In genomic region chr11:121582296-121582695, GRCh38 we compare ENCODE assay signal across 10 cellular contexts.
DNase-seq lines count a peak whose midpoint lies in the region; ATAC-seq and TF ChIP-seq lines count a peak whose summit lies in the region.
"Had no signal": no experiment of that assay in that cellular context is flagged by ENCODE, and none has a peak within 500 bp of the region (broad histone marks: within the 10 kb centered on the region; RNA-seq: fewer than 3 reads in every experiment).

No MANE protein-coding gene starts in this region.

- POLR2A ChIA-PET in OCI-LY7 (lab: Charles Lee), result interaction anchor here (0.6 to 2.8 kb wide), 2 partner anchors 11 to 15 kb away, joined by 4 to 21 read pairs; no protein-coding TSS in a partner anchor

- ATAC-seq in activated CD8-positive, alpha-beta memory T cell treated with anti-CD3 and anti-CD28 coated beads, Interleukin-2, amount 10 ng/mL, durations not matched to agents 7 days and 5 days, result peak; percentile 70
- no peak for ATAC-seq in HG03159 (IDR thresholded peaks at IDR 0.05; ENCODE audit: unreplicated experiment)

- H3K9me3 ChIP-seq in OCI-LY7 (ENCODE audit: low read length), result no peaks in the 10 kb centered on the region

- H3K36me3 ChIP-seq in OCI-LY7 (ENCODE audit: insufficient read depth, low read length), result peaks cover 100% of the 10 kb centered on the region

- TF ChIP-seq CTCF in OCI-LY7 (conservative IDR thresholded peaks at IDR 0.05; ENCODE audit: low read length), result no peak
- no peak for TF ChIP-seq CTCF in mesothelial cell of epicardium (IDR thresholded peaks at IDR 0.05; ENCODE audit: unreplicated experiment)

- H3K36me3 Mint-ChIP-seq in activated CD8-positive, alpha-beta memory T cell treated with anti-CD3 and anti-CD28 coated beads, Interleukin-2, amount 10 ng/mL, durations not matched to agents 7 days and 5 days, result peaks cover 44% of the 10 kb centered on the region
- H3K36me3 Mint-ChIP-seq in mesothelial cell of epicardium, result peaks cover 37% of the 10 kb centered on the region

- H3K79me2 ChIP-seq in OCI-LY7 (ENCODE audit: insufficient read depth, low read depth, low read length), result peaks cover 14% of the 10 kb centered on the region; the same call in 1 of the 2 replicates

- H3K9me3 Mint-ChIP-seq in activated CD8-positive, alpha-beta memory T cell treated with anti-CD3 and anti-CD28 coated beads, Interleukin-2, amount 10 ng/mL, durations not matched to agents 7 days and 5 days (ENCODE audit: low read depth), result peaks cover 4% of the 10 kb centered on the region
- H3K9me3 Mint-ChIP-seq in mesothelial cell of epicardium, result peaks cover 10% of the 10 kb centered on the region

- no peak for DNase-seq in activated CD8-positive, alpha-beta memory T cell treated with anti-CD3 and anti-CD28 coated beads, Interleukin-2, amount 10 ng/mL, durations not matched to agents 7 days and 5 days
- no peak for DNase-seq in activated CD8-positive, alpha-beta memory T cell treated with anti-CD3 and anti-CD28 coated beads, Interleukin-2, amount 50 U/mL, for 4 hours
- peak; percentile 27 for DNase-seq in OCI-LY7 (ENCODE audit: low spot score)
- DNase-seq in substantia nigra (lab: John Stamatoyannopoulos, UW), result peak in 5 of 49 donors; percentile 14 to 46 (median 24)
- DNase-seq in glomerular visceral epithelial cell (ENCODE audit: extremely low spot score), result no peak
- DNase-seq in mesothelial cell of epicardium (ENCODE audit: low spot score in 2 of 2, unreplicated experiment in 2 of 2), result no peak
- DNase-seq: amniotic stem cell, HCEC 1CT had no signal

- no peak overlapping the region for H2AFZ ChIP-seq in OCI-LY7 (ENCODE audit: low read length)

- H3K27ac Mint-ChIP-seq in activated CD8-positive, alpha-beta memory T cell treated with anti-CD3 and anti-CD28 coated beads, Interleukin-2, amount 10 ng/mL, durations not matched to agents 7 days and 5 days, result peak overlapping the region; percentile 75
- no peak overlapping the region for H3K27ac Mint-ChIP-seq in mesothelial cell of epicardium

- H3K9me2 ChIP-seq in OCI-LY7 (ENCODE audit: insufficient read depth, low read length), result no peaks in the 10 kb centered on the region

- H3K4me3 Mint-ChIP-seq in activated CD8-positive, alpha-beta memory T cell treated with anti-CD3 and anti-CD28 coated beads, Interleukin-2, amount 10 ng/mL, durations not matched to agents 7 days and 5 days, result no peak overlapping the region
- H3K4me3 Mint-ChIP-seq in mesothelial cell of epicardium, result no peak overlapping the region

- CTCF ChIA-PET in activated CD8-positive, alpha-beta memory T cell treated with anti-CD3 and anti-CD28 coated beads, Interleukin-2, amount 10 ng/mL, durations not matched to agents 7 days and 5 days (lab: Charles Lee), result interaction anchor here (1.7 to 3.2 kb wide), 2 partner anchors 10 to 263 kb away, joined by 5 to 15 read pairs; no protein-coding TSS in a partner anchor
- CTCF ChIA-PET in OCI-LY7 (lab: Charles Lee; ENCODE audit: unreplicated experiment), result no interaction called here

- BruUV-seq in OCI-LY7 (replicated peaks; lab: Mats Ljungman, UMichigan), result no TSS peak

- H3K4me2 ChIP-seq in OCI-LY7 (ENCODE audit: low read length), result no peak overlapping the region

- peak overlapping the region; percentile 54 for H3K27ac ChIP-seq in OCI-LY7 (ENCODE audit: low read depth, low read length, poor library complexity, severe bottlenecking)
- peak overlapping the region; percentile 61 for H3K27ac ChIP-seq in cingulate gyrus (ENCODE audit: low read depth, low read length)
- peak overlapping the region; percentile 39 for H3K27ac ChIP-seq in substantia nigra (ENCODE audit: low read depth, low read length, poor library complexity, severe bottlenecking)

- peaks cover 13% of the 10 kb centered on the region for H3K4me1 ChIP-seq in OCI-LY7 (ENCODE audit: insufficient read depth, low read length, poor library complexity, severe bottlenecking)

- H4K20me1 ChIP-seq in OCI-LY7 (ENCODE audit: insufficient read depth, low read length), result no peaks in the 10 kb centered on the region

- H3K4me1 Mint-ChIP-seq in activated CD8-positive, alpha-beta memory T cell treated with anti-CD3 and anti-CD28 coated beads, Interleukin-2, amount 10 ng/mL, durations not matched to agents 7 days and 5 days, result peaks cover 22% of the 10 kb centered on the region
- H3K4me1 Mint-ChIP-seq in mesothelial cell of epicardium, result peaks cover 4% of the 10 kb centered on the region

- no peak overlapping the region for H3K4me3 ChIP-seq in OCI-LY7 (ENCODE audit: low read depth, low read length, poor library complexity, severe bottlenecking)

- intact Hi-C loops in OCI-LY7 (cut with micrococcal nuclease; ENCODE audit: unreplicated experiment), result no loop called here

- no peaks in the 10 kb centered on the region for H3K27me3 Mint-ChIP-seq in activated CD8-positive, alpha-beta memory T cell treated with anti-CD3 and anti-CD28 coated beads, Interleukin-2, amount 10 ng/mL, durations not matched to agents 7 days and 5 days
- H3K27me3 Mint-ChIP-seq in mesothelial cell of epicardium (ENCODE audit: low read depth), result no peaks in the 10 kb centered on the region
